Comparison of ENCODE assay signal across 9 cellular contexts in genomic region chr15:101244039-101244781, GRCh38. TPM values are rescaled to one million over a fixed set of nuclear protein-coding genes. Genes with fewer than 3 reads are reported as not detected.
DNase-seq lines count a peak whose midpoint lies in the region; ATAC-seq and TF ChIP-seq lines count a peak whose summit lies in the region.
"Had no signal": no experiment of that assay in that cellular context is flagged by ENCODE, and none has a peak within 500 bp of the region (broad histone marks: within the 10 kb centered on the region; RNA-seq: fewer than 3 reads in every experiment).

No MANE protein-coding gene starts in this region.

- H3K36me3 ChIP-seq in OCI-LY7 (ENCODE audit: insufficient read depth, low read length), result no peaks in the 10 kb centered on the region

- H3K27me3 Mint-ChIP-seq in central memory CD8-positive, alpha-beta T cell, result no peaks in the 10 kb centered on the region

- no peak overlapping the region for H3K4me3 ChIP-seq in OCI-LY7 (ENCODE audit: low read depth, low read length, poor library complexity, severe bottlenecking)

- peaks cover 7% of the 10 kb centered on the region; the same call in 1 of the 2 replicates for H3K79me2 ChIP-seq in OCI-LY7 (ENCODE audit: insufficient read depth, low read depth, low read length)

- no TSS peak for BruUV-seq in OCI-LY7 (replicated peaks; lab: Mats Ljungman, UMichigan)

- no peak for ATAC-seq in central memory CD8-positive, alpha-beta T cell (replicated peaks; ENCODE audit: extremely low read depth, poor library complexity, severe bottlenecking)
- no peak for ATAC-seq in stimulated activated effector memory CD8-positive, alpha-beta T cell treated with anti-CD3 and anti-CD28 coated beads, Interleukin-12 subunit alpha, Interleukin-12 subunit beta, amount 100 ng/mL, for 72 hours
- ATAC-seq in HG03342 (IDR thresholded peaks at IDR 0.05; ENCODE audit: unreplicated experiment), result no peak
- ATAC-seq in GM19324 (IDR thresholded peaks at IDR 0.05; ENCODE audit: low FRiP score, unreplicated experiment), result no peak

- intact Hi-C loops in OCI-LY7 (cut with micrococcal nuclease; ENCODE audit: unreplicated experiment), result loop anchor here (2.0 kb wide), 1 partner anchor 45 kb away; no protein-coding TSS in a partner anchor

- peak overlapping the region; percentile 93 for H3K27ac Mint-ChIP-seq in central memory CD8-positive, alpha-beta T cell (ENCODE audit: low read depth)
- H3K27ac Mint-ChIP-seq in stimulated activated effector memory CD8-positive, alpha-beta T cell treated with anti-CD3 and anti-CD28 coated beads, Interleukin-12 subunit alpha, Interleukin-12 subunit beta, amount 100 ng/mL, for 72 hours, result peak overlapping the region; percentile 23

- H3K4me1 Mint-ChIP-seq in central memory CD8-positive, alpha-beta T cell, result peaks cover 79% of the 10 kb centered on the region
- H3K4me1 Mint-ChIP-seq in stimulated activated effector memory CD8-positive, alpha-beta T cell treated with anti-CD3 and anti-CD28 coated beads, Interleukin-12 subunit alpha, Interleukin-12 subunit beta, amount 100 ng/mL, for 72 hours, result peaks cover 81% of the 10 kb centered on the region

- CTCF ChIA-PET in OCI-LY7 (lab: Charles Lee; ENCODE audit: unreplicated experiment), result no interaction called here

- DNase-seq in activated CD8-positive, alpha-beta memory T cell treated with anti-CD3 and anti-CD28 coated beads for 24 hours, result peak; percentile 52
- no peak for DNase-seq in activated CD8-positive, alpha-beta memory T cell treated with anti-CD3 and anti-CD28 coated beads, Interleukin-2, amount 50 U/mL, for 48 hours
- DNase-seq in OCI-LY7 (ENCODE audit: low spot score) (peak; percentile 42), Ammon's horn (ENCODE audit: low spot score) (no peak)
- DNase-seq in central memory CD8-positive, alpha-beta T cell (ENCODE audit: low spot score in 2 of 2), result no peak
- no peak for DNase-seq in stimulated activated effector memory CD8-positive, alpha-beta T cell treated with anti-CD3 and anti-CD28 coated beads, Interleukin-12 subunit alpha, Interleukin-12 subunit beta, amount 100 ng/mL, for 72 hours (ENCODE audit: low spot score in 2 of 2)
- DNase-seq: NCI-H1417 treated with DMSO at 0.1 percent for 48 hours had no signal

- peak overlapping the region; percentile 72 for H3K4me2 ChIP-seq in OCI-LY7 (ENCODE audit: low read length)

- H2AFZ ChIP-seq in OCI-LY7 (ENCODE audit: low read length), result peak overlapping the region; percentile 15; the same call in 1 of the 2 replicates

- no peaks in the 10 kb centered on the region for H3K9me2 ChIP-seq in OCI-LY7 (ENCODE audit: insufficient read depth, low read length)

- H3K27ac ChIP-seq in OCI-LY7 (ENCODE audit: low read depth, low read length, poor library complexity, severe bottlenecking), result peak overlapping the region; percentile 26

- no peaks in the 10 kb centered on the region for H3K9me3 ChIP-seq in OCI-LY7 (ENCODE audit: low read length)

- peak; percentile 31; the same call in 1 of the 2 replicates for TF ChIP-seq CTCF in OCI-LY7 (conservative IDR thresholded peaks at IDR 0.05; ENCODE audit: low read length)

- POLR2A ChIA-PET in OCI-LY7 (lab: Charles Lee), result interaction anchor here (0.5 to 2.2 kb wide), 6 partner anchors 8 to 496 kb away, joined by 3 to 6 read pairs (median 4); partner anchors contain the start of gene SNRPA1

- H3K4me3 Mint-ChIP-seq in central memory CD8-positive, alpha-beta T cell, result peak overlapping the region; percentile 74
- peak overlapping the region; percentile 67 for H3K4me3 Mint-ChIP-seq in stimulated activated effector memory CD8-positive, alpha-beta T cell treated with anti-CD3 and anti-CD28 coated beads, Interleukin-12 subunit alpha, Interleukin-12 subunit beta, amount 100 ng/mL, for 72 hours

- H4K20me1 ChIP-seq in OCI-LY7 (ENCODE audit: insufficient read depth, low read length), result no peaks in the 10 kb centered on the region

- peaks cover 49% of the 10 kb centered on the region for H3K4me1 ChIP-seq in OCI-LY7 (ENCODE audit: insufficient read depth, low read length, poor library complexity, severe bottlenecking)

- H3K36me3 Mint-ChIP-seq in central memory CD8-positive, alpha-beta T cell (ENCODE audit: insufficient read depth), result peaks cover 7% of the 10 kb centered on the region
- H3K36me3 Mint-ChIP-seq in stimulated activated effector memory CD8-positive, alpha-beta T cell treated with anti-CD3 and anti-CD28 coated beads, Interleukin-12 subunit alpha, Interleukin-12 subunit beta, amount 100 ng/mL, for 72 hours, result peaks cover 99% of the 10 kb centered on the region

- no peaks in the 10 kb centered on the region for H3K9me3 Mint-ChIP-seq in central memory CD8-positive, alpha-beta T cell
- no peaks in the 10 kb centered on the region for H3K9me3 Mint-ChIP-seq in stimulated activated effector memory CD8-positive, alpha-beta T cell treated with anti-CD3 and anti-CD28 coated beads, Interleukin-12 subunit alpha, Interleukin-12 subunit beta, amount 100 ng/mL, for 72 hours

RNA-seq across cellular contexts. Expression of gene CHSY1, which starts 7.6 kb away (rescaled TPM):
- total RNA-seq in OCI-LY7 (2014; rRNA removed; shearing (Covaris generic)), result 3.2 and 5.0 TPM in 2 replicates
- 11.4 and 14.3 TPM in 2 replicates for total RNA-seq in OCI-LY7 (2022)

RNA-seq across cellular contexts. Expression of gene SELENOS, which starts 33.1 kb away (rescaled TPM):
- total RNA-seq in OCI-LY7 (2014; rRNA removed; shearing (Covaris generic)), result 29.1 and 31.1 TPM in 2 replicates
- total RNA-seq in OCI-LY7 (2022), result 36.1 and 36.5 TPM in 2 replicates

RNA-seq across cellular contexts. Expression of gene SNRPA1, which starts 50.8 kb away (rescaled TPM):
- 54.3 and 70.9 TPM in 2 replicates for total RNA-seq in OCI-LY7 (2014; rRNA removed; shearing (Covaris generic))
- total RNA-seq in OCI-LY7 (2022), result 176 and 180 TPM in 2 replicates

Comparison
In these comparisons a context has a peak if more than half of its experiments do, and no peak if none do; other contexts are left out.
1. DNase-seq: peak in activated CD8-positive, alpha-beta memory T cell treated with anti-CD3 and anti-CD28 coated beads for 24 hours (single experiment) and OCI-LY7 (single experiment); none in activated CD8-positive, alpha-beta memory T cell treated with anti-CD3 and anti-CD28 coated beads, Interleukin-2, amount 50 U/mL, for 48 hours (single experiment), central memory CD8-positive, alpha-beta T cell (0 of 2), stimulated activated effector memory CD8-positive, alpha-beta T cell treated with anti-CD3 and anti-CD28 coated beads, Interleukin-12 subunit alpha, Interleukin-12 subunit beta, amount 100 ng/mL, for 72 hours (0 of 2) and Ammon's horn (single experiment).